7 cellular contexts compared by ENCODE assay signal in genomic region chr16:30368122-30368791, GRCh38. TPM values are rescaled to one million over a fixed set of nuclear protein-coding genes. Genes with fewer than 3 reads are reported as not detected.
A peak's percentile ranks its signal among the peaks of the same experiment; 100 is the strongest.
DNase-seq lines count a peak whose midpoint lies in the region; ATAC-seq and TF ChIP-seq lines count a peak whose summit lies in the region.

No MANE protein-coding gene starts in this region.

- TF ChIP-seq CTCF in GM12875 (IDR thresholded peaks at IDR 0.05; ENCODE audit: borderline replicate concordance, insufficient read depth, low read depth, low read length): no peak

- H3K27ac ChIP-seq in naive thymus-derived CD4-positive, alpha-beta T cell (ENCODE audit: low read depth, low read length): peak overlapping the region; percentile 67

- H3K36me3 Mint-ChIP-seq in naive thymus-derived CD4-positive, alpha-beta T cell: peaks cover 0 to 21% (median 8%) of the 10 kb centered on the region in 5 donors

- H3K9me3 Mint-ChIP-seq in naive thymus-derived CD4-positive, alpha-beta T cell: peaks cover 0 to 2% (median 0%) of the 10 kb centered on the region in 11 donors

- peaks cover 44 to 60% (median 59%) of the 10 kb centered on the region in 7 donors for H3K4me1 Mint-ChIP-seq in naive thymus-derived CD4-positive, alpha-beta T cell

- ATAC-seq in naive thymus-derived CD4-positive, alpha-beta T cell: no peak
- ATAC-seq in GM18498 (IDR thresholded peaks at IDR 0.05; ENCODE audit: unreplicated experiment): no peak

- H3K27me3 Mint-ChIP-seq in naive thymus-derived CD4-positive, alpha-beta T cell: peaks cover 0 to 3% (median 0%) of the 10 kb centered on the region in 5 donors

- CTCF ChIA-PET in naive thymus-derived CD4-positive, alpha-beta T cell (lab: Charles Lee): interaction anchor here (0.6 to 2.8 kb wide), 2 partner anchors 41 to 244 kb away, joined by 3 to 9 read pairs; no protein-coding TSS in a partner anchor

- H3K4me1 ChIP-seq in naive thymus-derived CD4-positive, alpha-beta T cell (ENCODE audit: control insufficient read depth in 2 of 2, insufficient read depth in 2 of 2, low read length in 2 of 2): peaks cover 23 to 26% of the 10 kb centered on the region in 2 donors

- H3K27ac Mint-ChIP-seq in naive thymus-derived CD4-positive, alpha-beta T cell: peak overlapping the region; percentile 52 to 90 (median 80)

- peak overlapping the region; percentile 63 for H3K4me3 ChIP-seq in GM12875 (ENCODE audit: low read depth, low read length)
- H3K4me3 ChIP-seq in naive thymus-derived CD4-positive, alpha-beta T cell (ENCODE audit: low read length): peak overlapping the region; percentile 73

- H3K27me3 ChIP-seq in naive thymus-derived CD4-positive, alpha-beta T cell (ENCODE audit: control insufficient read depth in 2 of 2, insufficient read depth in 2 of 2, low read length in 2 of 2): no peaks in the 10 kb centered on the region

- H3K4me3 Mint-ChIP-seq in naive thymus-derived CD4-positive, alpha-beta T cell: peak overlapping the region; percentile 83 to 92 (median 88)

- peaks cover 0 to 19% (median 0%) of the 10 kb centered on the region in 3 experiments for H3K36me3 ChIP-seq in naive thymus-derived CD4-positive, alpha-beta T cell (ENCODE audit: control insufficient read depth in 2 of 3, insufficient read depth in 3 of 3, low read length in 3 of 3)

- intact Hi-C loops in naive thymus-derived CD4-positive, alpha-beta T cell (cut with micrococcal nuclease): loop anchor here in 1 of 2 donors (2.0 kb wide), 1 partner anchor 33 kb away; no protein-coding TSS in a partner anchor
- intact Hi-C loops in posterior vena cava (cut with DNase I): no loop called here

- peak; percentile 40 for DNase-seq in NOMO-1 treated with dmso at 0.1 percent for 144 hours (lab: John Stamatoyannopoulos, UW; ENCODE audit: unreplicated experiment)
- peak; percentile 19 for DNase-seq in dedifferentiated amniotic fluid mesenchymal stem cell (ENCODE audit: extremely low spot score)
- DNase-seq in naive thymus-derived CD4-positive, alpha-beta T cell: no peak
- DNase-seq in posterior vena cava (ENCODE audit: low spot score): no peak
- no peak for DNase-seq in activated effector memory CD4-positive, alpha-beta T cell treated with anti-CD3 and anti-CD28 coated beads, Interleukin-2, amount 50 U/mL, for 16 hours

- POLR2A ChIA-PET in naive thymus-derived CD4-positive, alpha-beta T cell (lab: Charles Lee): interaction anchor here (0.9 to 9.3 kb wide), 9 partner anchors 12 to 291 kb away, joined by 3 to 120 read pairs (median 4); partner anchors contain the start of genes SEPTIN1 and ZNF48

- no peaks in the 10 kb centered on the region for H3K9me3 ChIP-seq in naive thymus-derived CD4-positive, alpha-beta T cell (ENCODE audit: control insufficient read depth in 2 of 3, low read length in 3 of 3)

RNA-seq across cellular contexts. Expression of gene TBC1D10B, which starts 2.0 kb away (rescaled TPM):
- 10 to 100 TPM; 23.2 to 70.0 (median 45.2) TPM for total RNA-seq in naive thymus-derived CD4-positive, alpha-beta T cell
- polyA plus RNA-seq in naive thymus-derived CD4-positive, alpha-beta T cell: 10 to 100 TPM in 1 of 2 donors, 1 to 10 TPM in 1; 7.6 to 13.6 TPM
- total RNA-seq in posterior vena cava: 10 to 100 TPM; 27.8 to 29.8 TPM

RNA-seq across cellular contexts. Expression of gene MYL11, which starts 6.3 kb away (rescaled TPM):
- 1 to 10 TPM in 2 of 5 experiments, under 1 TPM in 1, not detected in 2; 0.87 to 2.0 (median 1.6) TPM for total RNA-seq in naive thymus-derived CD4-positive, alpha-beta T cell
- not detected for polyA plus RNA-seq in naive thymus-derived CD4-positive, alpha-beta T cell
- total RNA-seq in posterior vena cava: not detected

RNA-seq across cellular contexts. Expression of gene CD2BP2, which starts 13.1 kb away (rescaled TPM):
- total RNA-seq in naive thymus-derived CD4-positive, alpha-beta T cell: 10 to 100 TPM; 37.5 to 77.0 (median 64.6) TPM
- 10 to 100 TPM; 18.7 to 24.4 TPM for polyA plus RNA-seq in naive thymus-derived CD4-positive, alpha-beta T cell
- total RNA-seq in posterior vena cava: 10 to 100 TPM; 47.9 to 54.2 TPM

RNA-seq across cellular contexts. Expression of gene SEPTIN1, which starts 14.1 kb away (rescaled TPM):
- 100 to 1,000 TPM; 176 to 355 (median 183) TPM for total RNA-seq in naive thymus-derived CD4-positive, alpha-beta T cell
- polyA plus RNA-seq in naive thymus-derived CD4-positive, alpha-beta T cell: 100 to 1,000 TPM; 221 to 257 TPM
- total RNA-seq in posterior vena cava: 1 to 10 TPM; 1.6 to 3.0 TPM

RNA-seq across cellular contexts. Expression of gene ZNF48, which starts 27.0 kb away (rescaled TPM):
- total RNA-seq in naive thymus-derived CD4-positive, alpha-beta T cell: 10 to 100 TPM in 3 of 5 experiments, 1 to 10 TPM in 2; 6.0 to 16.0 (median 15.6) TPM
- polyA plus RNA-seq in naive thymus-derived CD4-positive, alpha-beta T cell: 10 to 100 TPM in 1 of 2 donors, 1 to 10 TPM in 1; 6.0 to 10.9 TPM
- total RNA-seq in posterior vena cava: 1 to 10 TPM; 6.2 to 6.5 TPM

Comparison
In these comparisons a context has a peak if more than half of its experiments do, and no peak if none do; other contexts are left out.
1. DNase-seq: peak in NOMO-1 treated with dmso at 0.1 percent for 144 hours (single experiment) and dedifferentiated amniotic fluid mesenchymal stem cell (single experiment); none in naive thymus-derived CD4-positive, alpha-beta T cell (0 of 9), posterior vena cava (single experiment) and activated effector memory CD4-positive, alpha-beta T cell treated with anti-CD3 and anti-CD28 coated beads, Interleukin-2, amount 50 U/mL, for 16 hours (single experiment).